In genomic region chr2:9174771-9175441, GRCh38 we compare ENCODE assay signal across 8 cellular contexts. TPM values are rescaled to one million over a fixed set of nuclear protein-coding genes. Genes with fewer than 3 reads are reported as not detected.
A peak's percentile ranks its signal among the peaks of the same experiment; 100 is the strongest.
DNase-seq lines count a peak whose midpoint lies in the region.

No MANE protein-coding gene starts in this region.

- peak; percentile 89 for DNase-seq in HCEC 1CT
- DNase-seq in NCI-H345 treated with DMSO at 0.1 percent for 48 hours (lab: John Stamatoyannopoulos, UW; ENCODE audit: unreplicated experiment): peak; percentile 37
- DNase-seq in dedifferentiated amniotic fluid mesenchymal stem cell (ENCODE audit: extremely low spot score): peak; percentile 92
- peak; percentile 92 for DNase-seq in renal cortical epithelial cell (ENCODE audit: low read depth)
- no peak for DNase-seq in activated effector memory CD4-positive, alpha-beta T cell treated with anti-CD3 and anti-CD28 coated beads, Interleukin-2, amount 50 U/mL, for 16 hours
- no peak for DNase-seq in NCI-H1930 (lab: John Stamatoyannopoulos, UW)
- DNase-seq in activated CD4-positive, alpha-beta T cell treated with anti-CD3 and anti-CD28 coated beads, Interleukin-2, amount 50 U/mL, for 1 hour: no peak
- DNase-seq in HPDE6-E6E7 (ENCODE audit: extremely low spot score): no peak

RNA-seq across cellular contexts. Expression of gene ASAP2, which starts 31.7 kb away (rescaled TPM):
- 59.4 and 68.6 TPM in 2 replicates for total RNA-seq in renal cortical epithelial cell

Comparison
In these comparisons a context has a peak if more than half of its experiments do, and no peak if none do; other contexts are left out.
1. DNase-seq: peak in HCEC 1CT (single experiment), NCI-H345 treated with DMSO at 0.1 percent for 48 hours (single experiment), dedifferentiated amniotic fluid mesenchymal stem cell (single experiment) and renal cortical epithelial cell (single experiment); none in activated effector memory CD4-positive, alpha-beta T cell treated with anti-CD3 and anti-CD28 coated beads, Interleukin-2, amount 50 U/mL, for 16 hours (single experiment), NCI-H1930 (0 of 2), activated CD4-positive, alpha-beta T cell treated with anti-CD3 and anti-CD28 coated beads, Interleukin-2, amount 50 U/mL, for 1 hour (single experiment) and HPDE6-E6E7 (single experiment).